In genomic region chr22:17260291-17260690, GRCh38 we compare ENCODE assay signal across 22 cellular contexts. TPM values are rescaled to one million over a fixed set of nuclear protein-coding genes. Genes with fewer than 3 reads are reported as not detected.
DNase-seq lines count a peak whose midpoint lies in the region; ATAC-seq and FAIRE-seq lines count a peak whose summit lies in the region.
"Had no signal": no experiment of that assay in that cellular context is flagged by ENCODE, and none has a peak within 500 bp of the region (broad histone marks: within the 10 kb centered on the region; RNA-seq: fewer than 3 reads in every experiment).

No MANE protein-coding gene starts in this region.

- DNase-seq in T-helper 1 cell (no peak), T-cell (no peak), left kidney (ENCODE audit: low read depth, low spot score) (peak; percentile 54), small intestine (peak; percentile 30), EL (no peak), NCI-H510A treated with DMSO at 0.1 percent for 48 hours (lab: John Stamatoyannopoulos, UW) (no peak)
- DNase-seq: activated CD4-positive, alpha-beta T cell treated with anti-CD3 and anti-CD28 coated beads, Interleukin-2, amount 50 U/mL, for 48 hours; activated T-cell treated with anti-CD3 and anti-CD28 coated beads, Interleukin-2, amount 50 U/mL, for 4 hours; BE2C; foreskin keratinocyte; NCI-H2171; Peyer's patch; stimulated activated CD4-positive, alpha-beta T cell treated with anti-CD3 and anti-CD28 coated beads, Interleukin-4, amount 100 ng/mL, for 4 hours had no signal

- no peak overlapping the region for H3K4me3 ChIP-seq in small intestine (ENCODE audit: low read depth in 1 of 2, low read length in 2 of 2)
- H3K4me3 ChIP-seq: coronary artery, Peyer's patch had no signal

- H3K27me3 Mint-ChIP-seq in T-helper 1 cell treated with Interleukin-12 subunit alpha and Interleukin-12 subunit beta and Interleukin-4 antibody, amounts not matched to agents 30 μg/mL and 1 μg/mL, for 36 hours (ENCODE audit: low read depth) = no peaks in the 10 kb centered on the region
- H3K27me3 Mint-ChIP-seq in T-cell = no peaks in the 10 kb centered on the region
- H3K27me3 Mint-ChIP-seq: activated naive CD8-positive, alpha-beta T cell had no signal

- H3K27me3 ChIP-seq in small intestine (ENCODE audit: control insufficient read depth in 2 of 2, insufficient read depth in 2 of 2, low read length in 2 of 2) = no peaks in the 10 kb centered on the region
- H3K27me3 ChIP-seq: BE2C, foreskin keratinocyte, Peyer's patch had no signal

- FAIRE-seq in small intestine (lab: Jason Lieb, UNC) = no peak
- FAIRE-seq: D721Med, endothelial cell of umbilical vein had no signal

- H3K36me3 Mint-ChIP-seq in T-helper 1 cell treated with Interleukin-12 subunit alpha and Interleukin-12 subunit beta and Interleukin-4 antibody, amounts not matched to agents 30 μg/mL and 1 μg/mL, for 36 hours (ENCODE audit: low read depth) = no peaks in the 10 kb centered on the region
- H3K36me3 Mint-ChIP-seq in T-cell = no peaks in the 10 kb centered on the region
- H3K36me3 Mint-ChIP-seq: activated naive CD8-positive, alpha-beta T cell had no signal

- H3K27ac Mint-ChIP-seq in T-helper 1 cell treated with Interleukin-12 subunit alpha and Interleukin-12 subunit beta and Interleukin-4 antibody, amounts not matched to agents 30 μg/mL and 1 μg/mL, for 36 hours = peak overlapping the region; percentile 11
- H3K27ac Mint-ChIP-seq in T-cell = peak overlapping the region; percentile 32 to 53
- H3K27ac Mint-ChIP-seq: activated naive CD8-positive, alpha-beta T cell had no signal

- ATAC-seq in T-cell (replicated peaks in 1 of 4) = no peak
- ATAC-seq in GM21737 (IDR thresholded peaks at IDR 0.05; ENCODE audit: unreplicated experiment) = no peak
- ATAC-seq: activated T-cell treated with anti-CD3 and anti-CD28 coated beads, Interleukin-2, amount 50 U/mL, for 4 hours; foreskin keratinocyte had no signal

- CTCF ChIA-PET in T-cell (lab: Charles Lee) = interaction anchor here in 1 of 2 donors (0.6 kb wide), 1 partner anchor 94 kb away, joined by 4 read pairs; no protein-coding TSS in a partner anchor

- peaks cover 33% of the 10 kb centered on the region for H3K4me1 Mint-ChIP-seq in T-helper 1 cell treated with Interleukin-12 subunit alpha and Interleukin-12 subunit beta and Interleukin-4 antibody, amounts not matched to agents 30 μg/mL and 1 μg/mL, for 36 hours (ENCODE audit: low read depth)
- H3K4me1 Mint-ChIP-seq in T-cell = peaks cover 22 to 31% (median 24%) of the 10 kb centered on the region in 3 donors

- peaks cover 3 to 6% of the 10 kb centered on the region in 2 donors for H3K4me1 ChIP-seq in small intestine (ENCODE audit: control insufficient read depth in 2 of 2, insufficient read depth in 1 of 2, low read depth in 1 of 2, low read length in 1 of 2)
- H3K4me1 ChIP-seq: foreskin keratinocyte had no signal

- H3K4me3 Mint-ChIP-seq in T-helper 1 cell treated with Interleukin-12 subunit alpha and Interleukin-12 subunit beta and Interleukin-4 antibody, amounts not matched to agents 30 μg/mL and 1 μg/mL, for 36 hours = no peak overlapping the region
- no peak overlapping the region for H3K4me3 Mint-ChIP-seq in T-cell
- H3K4me3 Mint-ChIP-seq: activated naive CD8-positive, alpha-beta T cell; activated T-cell treated with anti-CD3 and anti-CD28 coated beads, Interleukin-2, amount 50 U/mL, for 4 hours had no signal

- H3K36me3 ChIP-seq in small intestine (ENCODE audit: control insufficient read depth in 2 of 2, insufficient read depth in 2 of 2, low read length in 2 of 2) = no peaks in the 10 kb centered on the region
- H3K36me3 ChIP-seq: BE2C, Peyer's patch had no signal

- no peaks in the 10 kb centered on the region for H3K9me3 ChIP-seq in small intestine (ENCODE audit: control insufficient read depth, low read depth)
- H3K9me3 ChIP-seq: BE2C, Peyer's patch had no signal

- no peak overlapping the region for H3K27ac ChIP-seq in small intestine (ENCODE audit: low read depth in 1 of 2, low read length in 1 of 2)
- H3K27ac ChIP-seq: 22Rv1, coronary artery, foreskin keratinocyte, Peyer's patch had no signal

- WGBS in small intestine, 3 donors = 21 to 62% (median 29%) methylated on average over 3 of the region's 3 CpGs

- no peaks in the 10 kb centered on the region for H3K9me3 Mint-ChIP-seq in T-helper 1 cell treated with Interleukin-12 subunit alpha and Interleukin-12 subunit beta and Interleukin-4 antibody, amounts not matched to agents 30 μg/mL and 1 μg/mL, for 36 hours
- H3K9me3 Mint-ChIP-seq in T-cell = no peaks in the 10 kb centered on the region
- H3K9me3 Mint-ChIP-seq: activated T-cell treated with anti-CD3 and anti-CD28 coated beads, Interleukin-2, amount 50 U/mL, for 4 hours had no signal

- POLR2A ChIA-PET in T-cell (lab: Charles Lee) = interaction anchor here in 1 of 2 donors (0.7 kb wide), 1 partner anchor 817 kb away, joined by 3 read pairs; the partner anchor contains the start of gene PEX26

RNA-seq across cellular contexts. Expression of gene ADA2, which starts 41.1 kb away (rescaled TPM):
- 100 to 1,000 TPM in 3 of 5 donors, 10 to 100 TPM in 2; 88.0 to 146 (median 117) TPM for total RNA-seq in T-cell
- polyA plus RNA-seq in small intestine = 10 to 100 TPM in 1 of 3 donors, 1 to 10 TPM in 2; 2.7 to 20.5 (median 7.6) TPM
- total RNA-seq: G401, HT-29 had no signal

Comparison
In these comparisons a context has a peak if more than half of its experiments do, and no peak if none do; other contexts are left out.
1. DNase-seq: peak in left kidney (single experiment) and small intestine (single experiment); none in T-helper 1 cell (0 of 5), T-cell (0 of 34), EL (single experiment) and NCI-H510A treated with DMSO at 0.1 percent for 48 hours (single experiment).